In genomic region chr16:2968738-2969544, GRCh38 we compare ENCODE assay signal across 1 cellular context.
TF ChIP-seq lines count a peak whose summit lies in the region.

TSS of gene PAQR4 (plus strand) at chr16:2969348. CDS start at chr16:2969675, 327 bp downstream.

TF ChIP-seq in IMR-90, 13 proteins besides CTCF, POLR2A, EP300 and RAD21 (continued from another document):
- TF ChIP-seq, protein P1, sequence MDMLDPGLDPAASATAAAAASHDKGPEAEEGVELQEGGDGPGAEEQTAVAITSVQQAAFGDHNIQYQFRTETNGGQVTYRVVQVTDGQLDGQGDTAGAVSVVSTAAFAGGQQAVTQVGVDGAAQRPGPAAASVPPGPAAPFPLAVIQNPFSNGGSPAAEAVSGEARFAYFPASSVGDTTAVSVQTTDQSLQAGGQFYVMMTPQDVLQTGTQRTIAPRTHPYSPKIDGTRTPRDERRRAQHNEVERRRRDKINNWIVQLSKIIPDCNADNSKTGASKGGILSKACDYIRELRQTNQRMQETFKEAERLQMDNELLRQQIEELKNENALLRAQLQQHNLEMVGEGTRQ (IDR thresholded peaks at IDR 0.05; ENCODE audit: low read depth, low read length): no peak
- no peak for TF ChIP-seq FOS (IDR thresholded peaks at IDR 0.05; ENCODE audit: low read depth, low read length)
